Comparison of ENCODE assay signal across 8 cellular contexts in genomic region chr10:22086730-22087364, GRCh38.
DNase-seq lines count a peak whose midpoint lies in the region; ATAC-seq and TF ChIP-seq lines count a peak whose summit lies in the region.

No MANE protein-coding gene starts in this region.

- H3K27ac ChIP-seq in HUES64 (ENCODE audit: low read depth, low read length) (peak overlapping the region; percentile 39; the same call in 1 of the 2 replicates), hepatocyte (peak overlapping the region; percentile 62), skeletal muscle tissue (ENCODE audit: low read depth, low read length) (peak overlapping the region; percentile 4), Karpas-422 (ENCODE audit: low read length) (no peak overlapping the region)

- no peaks in the 10 kb centered on the region for H3K36me3 Mint-ChIP-seq in natural killer cell treated with Interleukin-12 subunit alpha and Interleukin-12 subunit beta and Interleukin-15 and Interleukin-18, amount 100 ng/mL, for 72 hours

- no peaks in the 10 kb centered on the region for H3K79me2 ChIP-seq in hepatocyte
- no peaks in the 10 kb centered on the region for H3K79me2 ChIP-seq in Karpas-422 (ENCODE audit: low read length)

- H3K9ac ChIP-seq in HUES64 (ENCODE audit: low read depth, low read length) = no peak overlapping the region
- no peak overlapping the region for H3K9ac ChIP-seq in skeletal muscle tissue (ENCODE audit: low read depth in 1 of 3, low read length in 3 of 3)
- H3K9ac ChIP-seq in Karpas-422 (ENCODE audit: low read length) = no peak overlapping the region

- H3K27ac Mint-ChIP-seq in natural killer cell treated with Interleukin-12 subunit alpha and Interleukin-12 subunit beta and Interleukin-15 and Interleukin-18, amount 100 ng/mL, for 72 hours = no peak overlapping the region

- H3K36me3 ChIP-seq in HUES64 (ENCODE audit: insufficient read depth, low read length) (no peaks in the 10 kb centered on the region), hepatocyte (replicated peaks; ENCODE audit: insufficient read depth, low read depth) (no peaks in the 10 kb centered on the region), skeletal muscle tissue (ENCODE audit: control insufficient read depth in 3 of 3, insufficient read depth in 3 of 3, low read length in 3 of 3) (no peaks in the 10 kb centered on the region), Karpas-422 (ENCODE audit: insufficient read depth, low read length) (no peaks in the 10 kb centered on the region)

- peaks cover 23 to 62% of the 10 kb centered on the region in 2 donors for H3K27me3 Mint-ChIP-seq in natural killer cell treated with Interleukin-12 subunit alpha and Interleukin-12 subunit beta and Interleukin-15 and Interleukin-18, amount 100 ng/mL, for 72 hours

- H3K27me3 ChIP-seq in HUES64 (ENCODE audit: insufficient read depth, low read length) (no peaks in the 10 kb centered on the region), hepatocyte (no peaks in the 10 kb centered on the region), skeletal muscle tissue (ENCODE audit: control insufficient read depth in 3 of 3, insufficient read depth in 3 of 3, low read length in 3 of 3) (peaks cover 0 to 3% (median 0%) of the 10 kb centered on the region in 3 donors), Karpas-422 (ENCODE audit: low read length) (no peaks in the 10 kb centered on the region)

- H3K4me2 ChIP-seq in hepatocyte (peak overlapping the region; percentile 57), Karpas-422 (ENCODE audit: low read depth, low read length, poor library complexity, severe bottlenecking) (no peak overlapping the region)

- no peak for TF ChIP-seq CTCF in hepatocyte (IDR thresholded peaks at IDR 0.05; ENCODE audit: poor library complexity)

- H3K9me3 ChIP-seq in HUES64 (ENCODE audit: insufficient read depth, low read depth, low read length) (no peaks in the 10 kb centered on the region), hepatocyte (ENCODE audit: low read depth) (no peaks in the 10 kb centered on the region), skeletal muscle tissue (ENCODE audit: control insufficient read depth in 3 of 3, low read length in 3 of 3) (no peaks in the 10 kb centered on the region), Karpas-422 (ENCODE audit: low read length) (no peaks in the 10 kb centered on the region)

- H3K4me1 Mint-ChIP-seq in natural killer cell treated with Interleukin-12 subunit alpha and Interleukin-12 subunit beta and Interleukin-15 and Interleukin-18, amount 100 ng/mL, for 72 hours (ENCODE audit: low read depth in 2 of 2) = no peaks in the 10 kb centered on the region

- DNase-seq in hepatocyte (ENCODE audit: low spot score) (peak; percentile 79), Kasumi-1 (lab: John Stamatoyannopoulos, UW) (no peak), Karpas-422 (no peak)
- DNase-seq in natural killer cell treated with Interleukin-12 subunit alpha and Interleukin-12 subunit beta and Interleukin-15 and Interleukin-18, amount 100 ng/mL, for 72 hours (ENCODE audit: low spot score) = no peak

- H4K20me1 ChIP-seq in hepatocyte (ENCODE audit: insufficient read depth, poor library complexity, severe bottlenecking) (no peaks in the 10 kb centered on the region), Karpas-422 (ENCODE audit: insufficient read depth, low read depth, low read length) (no peaks in the 10 kb centered on the region)

- H3K4me1 ChIP-seq in HUES64 (ENCODE audit: insufficient read depth, low read length) (peaks cover 18% of the 10 kb centered on the region), hepatocyte (ENCODE audit: insufficient read depth) (peaks cover 17% of the 10 kb centered on the region), skeletal muscle tissue (ENCODE audit: control insufficient read depth in 3 of 3, insufficient read depth in 3 of 3, low read length in 3 of 3) (peaks cover 0 to 7% (median 6%) of the 10 kb centered on the region in 3 donors), Karpas-422 (ENCODE audit: low read length) (no peaks in the 10 kb centered on the region)

- H2AFZ ChIP-seq in hepatocyte (no peak overlapping the region), Karpas-422 (ENCODE audit: low read length) (no peak overlapping the region)

- H3K4me3 Mint-ChIP-seq in natural killer cell treated with Interleukin-12 subunit alpha and Interleukin-12 subunit beta and Interleukin-15 and Interleukin-18, amount 100 ng/mL, for 72 hours = no peak overlapping the region

- H3K9me3 Mint-ChIP-seq in natural killer cell treated with Interleukin-12 subunit alpha and Interleukin-12 subunit beta and Interleukin-15 and Interleukin-18, amount 100 ng/mL, for 72 hours = no peaks in the 10 kb centered on the region

- ATAC-seq in SK-N-SH treated with all-trans-retinoic acid at 6 μM for 48 hours (peak; percentile 92), GM21390 (IDR thresholded peaks at IDR 0.05; ENCODE audit: unreplicated experiment) (no peak)
- no peak for ATAC-seq in natural killer cell treated with Interleukin-12 subunit alpha and Interleukin-12 subunit beta and Interleukin-15 and Interleukin-18, amount 100 ng/mL, for 72 hours

- H3K4me3 ChIP-seq in HUES64 (ENCODE audit: low read length) = no peak overlapping the region
- no peak overlapping the region for H3K4me3 ChIP-seq in hepatocyte
- no peak overlapping the region for H3K4me3 ChIP-seq in skeletal muscle tissue (ENCODE audit: low read length in 3 of 3)
- no peak overlapping the region for H3K4me3 ChIP-seq in Karpas-422 (ENCODE audit: low read length)

- WGBS in HUES64 = 27% methylated on average over 5 of the region's 5 CpGs
- WGBS in hepatocyte (ENCODE audit: low lambda C conversion rate, missing lambda C conversion rate) = 17% methylated on average over 5 of the region's 5 CpGs

- H3K9me2 ChIP-seq in hepatocyte (replicated peaks; ENCODE audit: insufficient read depth) (no peaks in the 10 kb centered on the region), Karpas-422 (replicated peaks; ENCODE audit: insufficient read depth, low read length) (no peaks in the 10 kb centered on the region)

TF ChIP-seq in SK-N-SH treated with all-trans-retinoic acid at 6 μM for 48 hours, 23 proteins besides CTCF, POLR2A, EP300 and RAD21:
- 0 out of 2 replicates have a peak, but pooled peaks have one; percentile 42 for TF ChIP-seq TCF4 (CRISPR knock-in tag; IDR thresholded peaks at IDR 0.05; ENCODE audit: borderline replicate concordance)
- TF ChIP-seq ISL1 (CRISPR knock-in tag; IDR thresholded peaks at IDR 0.05) = peak; percentile 62
- no peak for TF ChIP-seq POU6F1 (CRISPR knock-in tag; IDR thresholded peaks at IDR 0.05; ENCODE audit: borderline replicate concordance, low read depth)
- no peak for TF ChIP-seq OSR1 (CRISPR knock-in tag; IDR thresholded peaks at IDR 0.05)
- no peak for TF ChIP-seq RARB (CRISPR knock-in tag; IDR thresholded peaks at IDR 0.05)
- TF ChIP-seq ZNF8 (CRISPR knock-in tag; IDR thresholded peaks at IDR 0.05) = no peak
- TF ChIP-seq ZC3H10 (CRISPR knock-in tag; IDR thresholded peaks at IDR 0.05) = no peak
- no peak for TF ChIP-seq TOX (CRISPR knock-in tag; IDR thresholded peaks at IDR 0.05; ENCODE audit: borderline replicate concordance)
- no peak for TF ChIP-seq SNAI2 (CRISPR knock-in tag; IDR thresholded peaks at IDR 0.05)
TF ChIP-seq in SK-N-SH treated with all-trans-retinoic acid at 6 μM for 48 hours: peak in this region for 2.
